ENCODE assay signal across 1 cellular context in genomic region chr16:57300387-57301125, GRCh38.
TF ChIP-seq lines count a peak whose summit lies in the region.

No MANE protein-coding gene starts in this region.

TF ChIP-seq in HepG2, 621 proteins besides CTCF, POLR2A, EP300 and RAD21 (continued from another document and continues in another):
- peak; percentile 100 for TF ChIP-seq HMGXB4 (CRISPR knock-in tag; IDR thresholded peaks at IDR 0.05; ENCODE audit: borderline replicate concordance in 1 of 2, low read depth in 1 of 2)
- peak; percentile 88; the same call in 1 of the 2 replicates for TF ChIP-seq ZSCAN25 (CRISPR knock-in tag; IDR thresholded peaks at IDR 0.05)
- TF ChIP-seq, protein P1, sequence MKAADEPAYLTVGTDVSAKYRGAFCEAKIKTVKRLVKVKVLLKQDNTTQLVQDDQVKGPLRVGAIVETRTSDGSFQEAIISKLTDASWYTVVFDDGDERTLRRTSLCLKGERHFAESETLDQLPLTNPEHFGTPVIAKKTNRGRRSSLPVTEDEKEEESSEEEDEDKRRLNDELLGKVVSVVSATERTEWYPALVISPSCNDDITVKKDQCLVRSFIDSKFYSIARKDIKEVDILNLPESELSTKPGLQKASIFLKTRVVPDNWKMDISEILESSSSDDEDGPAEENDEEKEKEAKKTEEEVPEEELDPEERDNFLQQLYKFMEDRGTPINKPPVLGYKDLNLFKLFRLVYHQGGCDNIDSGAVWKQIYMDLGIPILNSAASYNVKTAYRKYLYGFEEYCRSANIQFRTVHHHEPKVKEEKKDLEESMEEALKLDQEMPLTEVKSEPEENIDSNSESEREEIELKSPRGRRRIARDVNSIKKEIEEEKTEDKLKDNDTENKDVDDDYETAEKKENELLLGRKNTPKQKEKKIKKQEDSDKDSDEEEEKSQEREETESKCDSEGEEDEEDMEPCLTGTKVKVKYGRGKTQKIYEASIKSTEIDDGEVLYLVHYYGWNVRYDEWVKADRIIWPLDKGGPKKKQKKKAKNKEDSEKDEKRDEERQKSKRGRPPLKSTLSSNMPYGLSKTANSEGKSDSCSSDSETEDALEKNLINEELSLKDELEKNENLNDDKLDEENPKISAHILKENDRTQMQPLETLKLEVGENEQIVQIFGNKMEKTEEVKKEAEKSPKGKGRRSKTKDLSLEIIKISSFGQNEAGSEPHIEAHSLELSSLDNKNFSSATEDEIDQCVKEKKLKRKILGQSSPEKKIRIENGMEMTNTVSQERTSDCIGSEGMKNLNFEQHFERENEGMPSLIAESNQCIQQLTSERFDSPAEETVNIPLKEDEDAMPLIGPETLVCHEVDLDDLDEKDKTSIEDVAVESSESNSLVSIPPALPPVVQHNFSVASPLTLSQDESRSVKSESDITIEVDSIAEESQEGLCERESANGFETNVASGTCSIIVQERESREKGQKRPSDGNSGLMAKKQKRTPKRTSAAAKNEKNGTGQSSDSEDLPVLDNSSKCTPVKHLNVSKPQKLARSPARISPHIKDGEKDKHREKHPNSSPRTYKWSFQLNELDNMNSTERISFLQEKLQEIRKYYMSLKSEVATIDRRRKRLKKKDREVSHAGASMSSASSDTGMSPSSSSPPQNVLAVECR (CRISPR knock-in tag; IDR thresholded peaks at IDR 0.05; ENCODE audit: borderline replicate concordance): peak; percentile 76; the same call in 1 of the 2 replicates
- peak; percentile 85 for TF ChIP-seq KAT8 (CRISPR knock-in tag; IDR thresholded peaks at IDR 0.05)
- no peak; the same call in none of the 2 replicates for TF ChIP-seq MLX (CRISPR knock-in tag; IDR thresholded peaks at IDR 0.05)
- peak; percentile 84; the same call in 1 of the 2 replicates for TF ChIP-seq SALL2 (CRISPR knock-in tag; IDR thresholded peaks at IDR 0.05)
- TF ChIP-seq NR0B2 (CRISPR knock-in tag; IDR thresholded peaks at IDR 0.05): peak; percentile 61; the same call in 1 of the 2 replicates
- TF ChIP-seq ZNF562 (CRISPR knock-in tag; IDR thresholded peaks at IDR 0.05; ENCODE audit: borderline replicate concordance): no peak
- no peak for TF ChIP-seq ZNF577 (CRISPR knock-in tag; IDR thresholded peaks at IDR 0.05; ENCODE audit: borderline replicate concordance, low read depth)
- peak; percentile 96; the same call in 1 of the 2 replicates for TF ChIP-seq ZNF772 (CRISPR knock-in tag; IDR thresholded peaks at IDR 0.05)
- TF ChIP-seq BRD4 (CRISPR knock-in tag; IDR thresholded peaks at IDR 0.05): 0 out of 2 replicates have a peak, but pooled peaks have one; percentile 9
- peak; percentile 92 for TF ChIP-seq KDM2A (CRISPR knock-in tag; IDR thresholded peaks at IDR 0.05; ENCODE audit: borderline replicate concordance, low read depth)
- TF ChIP-seq IRF1 (CRISPR knock-in tag; IDR thresholded peaks at IDR 0.05; ENCODE audit: low read depth): no peak; the same call in 1 of the 2 replicates
- TF ChIP-seq NFE2L1 (CRISPR knock-in tag; IDR thresholded peaks at IDR 0.05; ENCODE audit: borderline replicate concordance): no peak
- no peak; the same call in 1 of the 2 replicates for TF ChIP-seq PAX8 (CRISPR knock-in tag; IDR thresholded peaks at IDR 0.05; ENCODE audit: borderline replicate concordance)
- no peak for TF ChIP-seq PHB2 (IDR thresholded peaks at IDR 0.05; ENCODE audit: partially characterized antibody)
- no peak for TF ChIP-seq CSRNP2 (CRISPR knock-in tag; conservative IDR thresholded peaks at IDR 0.05; ENCODE audit: low read depth)
- TF ChIP-seq, protein P2, sequence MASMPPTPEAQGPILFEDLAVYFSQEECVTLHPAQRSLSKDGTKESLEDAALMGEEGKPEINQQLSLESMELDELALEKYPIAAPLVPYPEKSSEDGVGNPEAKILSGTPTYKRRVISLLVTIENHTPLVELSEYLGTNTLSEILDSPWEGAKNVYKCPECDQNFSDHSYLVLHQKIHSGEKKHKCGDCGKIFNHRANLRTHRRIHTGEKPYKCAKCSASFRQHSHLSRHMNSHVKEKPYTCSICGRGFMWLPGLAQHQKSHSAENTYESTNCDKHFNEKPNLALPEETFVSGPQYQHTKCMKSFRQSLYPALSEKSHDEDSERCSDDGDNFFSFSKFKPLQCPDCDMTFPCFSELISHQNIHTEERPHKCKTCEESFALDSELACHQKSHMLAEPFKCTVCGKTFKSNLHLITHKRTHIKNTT (CRISPR knock-in tag; IDR thresholded peaks at IDR 0.05): peak; percentile 98; the same call in 1 of the 2 replicates
- TF ChIP-seq ZNF20 (CRISPR knock-in tag; IDR thresholded peaks at IDR 0.05): no peak
- TF ChIP-seq KLF6 (CRISPR knock-in tag; IDR thresholded peaks at IDR 0.05): peak; percentile 89; the same call in 1 of the 2 replicates
- peak; percentile 65 for TF ChIP-seq ZNF770 (CRISPR knock-in tag; IDR thresholded peaks at IDR 0.05)
- TF ChIP-seq ZNF878 (CRISPR knock-in tag; IDR thresholded peaks at IDR 0.05): no peak
- no peak for TF ChIP-seq NAIF1 (CRISPR knock-in tag; IDR thresholded peaks at IDR 0.05; ENCODE audit: borderline replicate concordance)
- peak; percentile 86 for TF ChIP-seq ZNF749 (CRISPR knock-in tag; IDR thresholded peaks at IDR 0.05; ENCODE audit: borderline replicate concordance)
- peak; percentile 61; the same call in 1 of the 2 replicates for TF ChIP-seq PHF20 (CRISPR knock-in tag; IDR thresholded peaks at IDR 0.05)
- peak; percentile 77; the same call in 1 of the 2 replicates for TF ChIP-seq ATF6 (CRISPR knock-in tag; conservative IDR thresholded peaks at IDR 0.05)
- peak; percentile 52 for TF ChIP-seq RBM39 (IDR thresholded peaks at IDR 0.05; ENCODE audit: low read depth, low read length, poor library complexity, severe bottlenecking)
- peak; percentile 91 for TF ChIP-seq MXD4 (CRISPR knock-in tag; IDR thresholded peaks at IDR 0.05)
- TF ChIP-seq, protein P3, sequence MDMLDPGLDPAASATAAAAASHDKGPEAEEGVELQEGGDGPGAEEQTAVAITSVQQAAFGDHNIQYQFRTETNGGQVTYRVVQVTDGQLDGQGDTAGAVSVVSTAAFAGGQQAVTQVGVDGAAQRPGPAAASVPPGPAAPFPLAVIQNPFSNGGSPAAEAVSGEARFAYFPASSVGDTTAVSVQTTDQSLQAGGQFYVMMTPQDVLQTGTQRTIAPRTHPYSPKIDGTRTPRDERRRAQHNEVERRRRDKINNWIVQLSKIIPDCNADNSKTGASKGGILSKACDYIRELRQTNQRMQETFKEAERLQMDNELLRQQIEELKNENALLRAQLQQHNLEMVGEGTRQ (IDR thresholded peaks at IDR 0.05; ENCODE audit: low read depth, low read length): no peak
- TF ChIP-seq, protein P3 (CRISPR knock-in tag; IDR thresholded peaks at IDR 0.05; ENCODE audit: borderline replicate concordance): no peak; the same call in 1 of the 2 replicates
- TF ChIP-seq, protein P4, sequence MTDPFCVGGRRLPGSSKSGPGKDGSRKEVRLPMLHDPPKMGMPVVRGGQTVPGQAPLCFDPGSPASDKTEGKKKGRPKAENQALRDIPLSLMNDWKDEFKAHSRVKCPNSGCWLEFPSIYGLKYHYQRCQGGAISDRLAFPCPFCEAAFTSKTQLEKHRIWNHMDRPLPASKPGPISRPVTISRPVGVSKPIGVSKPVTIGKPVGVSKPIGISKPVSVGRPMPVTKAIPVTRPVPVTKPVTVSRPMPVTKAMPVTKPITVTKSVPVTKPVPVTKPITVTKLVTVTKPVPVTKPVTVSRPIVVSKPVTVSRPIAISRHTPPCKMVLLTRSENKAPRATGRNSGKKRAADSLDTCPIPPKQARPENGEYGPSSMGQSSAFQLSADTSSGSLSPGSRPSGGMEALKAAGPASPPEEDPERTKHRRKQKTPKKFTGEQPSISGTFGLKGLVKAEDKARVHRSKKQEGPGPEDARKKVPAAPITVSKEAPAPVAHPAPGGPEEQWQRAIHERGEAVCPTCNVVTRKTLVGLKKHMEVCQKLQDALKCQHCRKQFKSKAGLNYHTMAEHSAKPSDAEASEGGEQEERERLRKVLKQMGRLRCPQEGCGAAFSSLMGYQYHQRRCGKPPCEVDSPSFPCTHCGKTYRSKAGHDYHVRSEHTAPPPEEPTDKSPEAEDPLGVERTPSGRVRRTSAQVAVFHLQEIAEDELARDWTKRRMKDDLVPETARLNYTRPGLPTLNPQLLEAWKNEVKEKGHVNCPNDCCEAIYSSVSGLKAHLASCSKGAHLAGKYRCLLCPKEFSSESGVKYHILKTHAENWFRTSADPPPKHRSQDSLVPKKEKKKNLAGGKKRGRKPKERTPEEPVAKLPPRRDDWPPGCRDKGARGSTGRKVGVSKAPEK (CRISPR knock-in tag; IDR thresholded peaks at IDR 0.05; ENCODE audit: borderline replicate concordance): 0 out of 2 replicates have a peak, but pooled peaks have one; percentile 68
- TF ChIP-seq NFIC (IDR thresholded peaks at IDR 0.05; ENCODE audit: low read length): no peak
- TF ChIP-seq ELF1 (CRISPR knock-in tag; IDR thresholded peaks at IDR 0.05): peak; percentile 80
- peak; percentile 39; the same call in 1 of the 2 replicates for TF ChIP-seq HNF4G (IDR thresholded peaks at IDR 0.05; ENCODE audit: borderline replicate concordance, low read depth, low read length)
- TF ChIP-seq HNF4G (CRISPR knock-in tag; IDR thresholded peaks at IDR 0.05; ENCODE audit: borderline replicate concordance, low read depth): peak; percentile 17; the same call in 1 of the 2 replicates
- TF ChIP-seq NPAS2 (CRISPR knock-in tag; IDR thresholded peaks at IDR 0.05; ENCODE audit: borderline replicate concordance): no peak
- TF ChIP-seq RBM22 (optimal IDR thresholded peaks at IDR 0.05; ENCODE audit: low read length): peak; percentile 89
- no peak for TF ChIP-seq HIVEP1 (CRISPR knock-in tag; IDR thresholded peaks at IDR 0.05)
